21 cellular contexts compared by ENCODE assay signal in genomic region chr18:62498616-62499262, GRCh38. TPM values are rescaled to one million over a fixed set of nuclear protein-coding genes. Genes with fewer than 3 reads are reported as not detected.
DNase-seq lines count a peak whose midpoint lies in the region; ATAC-seq, FAIRE-seq and TF ChIP-seq lines count a peak whose summit lies in the region.
"Had no signal": no experiment of that assay in that cellular context is flagged by ENCODE, and none has a peak within 500 bp of the region (broad histone marks: within the 10 kb centered on the region; RNA-seq: fewer than 3 reads in every experiment).

No MANE protein-coding gene starts in this region.

- H4K20me1 ChIP-seq in K562 (replicated peaks; ENCODE audit: control insufficient read depth, insufficient read depth, low read length), result no peaks in the 10 kb centered on the region

- POLR2A ChIA-PET in K562 (lab: Yijun Ruan, JAX), result interaction anchor here (1.2 kb wide), 1 partner anchor 48 kb away, joined by 4 read pairs; no protein-coding TSS in a partner anchor

- H3K9ac ChIP-seq in K562 (ENCODE audit: insufficient read depth in 1 of 2, low read depth in 2 of 2, low read length in 2 of 2) (peak overlapping the region in 1 of 2 experiments; percentile 78; a peak in 2 of 4 replicates), subcutaneous abdominal adipose tissue (ENCODE audit: low read length in 5 of 5) (no peak overlapping the region), endodermal cell (ENCODE audit: extremely low read depth, low read length, poor library complexity, severe bottlenecking) (no peak overlapping the region)

- no peak for TF ChIP-seq EP300 in K562 (IDR thresholded peaks at IDR 0.05; ENCODE audit: low read length)

- no peak for TF ChIP-seq POLR2A in K562 (conservative IDR thresholded peaks at IDR 0.05)

- CTCF ChIA-PET in K562 (lab: Yijun Ruan, JAX; ENCODE audit: low intra/inter-chr PET ratio), result no interaction called here

- H3K27ac ChIP-seq in K562 (ENCODE audit: extremely low read depth, low read depth, low read length), result no peak overlapping the region
- peak overlapping the region; percentile 46 for H3K27ac ChIP-seq in subcutaneous abdominal adipose tissue (ENCODE audit: low read depth, low read length)
- H3K27ac ChIP-seq in endodermal cell (ENCODE audit: low read depth, low read length), result no peak overlapping the region
- H3K27ac ChIP-seq: SJSA1 had no signal

- in situ Hi-C loops in K562 (cut with MboI), result no loop called here

- no peaks in the 10 kb centered on the region for H3K9me3 ChIP-seq in K562 (replicated peaks; ENCODE audit: control insufficient read depth, insufficient read depth, low read depth, low read length)
- no peaks in the 10 kb centered on the region for H3K9me3 ChIP-seq in subcutaneous abdominal adipose tissue (ENCODE audit: control insufficient read depth in 5 of 5, low read length in 5 of 5)
- no peaks in the 10 kb centered on the region for H3K9me3 ChIP-seq in endodermal cell (ENCODE audit: control insufficient read depth, low read length)
- H3K9me3 ChIP-seq: SJSA1 had no signal

- H2AFZ ChIP-seq in K562 (ENCODE audit: low read depth, low read length), result 0 out of 2 replicates have a peak overlapping the region, but pooled peaks have one; percentile 44

- H3K9me1 ChIP-seq in K562 (ENCODE audit: control insufficient read depth, insufficient read depth, low read length), result no peaks in the 10 kb centered on the region

- TF ChIP-seq CTCF in K562 (IDR thresholded peaks at IDR 0.05 in 2 of 3, conservative IDR thresholded peaks at IDR 0.05 in 1 of 3; ENCODE audit: insufficient read depth in 2 of 3, low read depth in 1 of 3, low read length in 3 of 3), result no peak
- TF ChIP-seq CTCF in neural crest cell (conservative IDR thresholded peaks at IDR 0.05), result no peak
- no peak for TF ChIP-seq CTCF in endodermal cell (conservative IDR thresholded peaks at IDR 0.05)

- H3K27me3 ChIP-seq in K562 (ENCODE audit: control insufficient read depth in 2 of 2, insufficient read depth in 2 of 2, low read length in 2 of 2), result no peaks in the 10 kb centered on the region
- H3K27me3 ChIP-seq in subcutaneous abdominal adipose tissue (ENCODE audit: control insufficient read depth in 5 of 5, insufficient read depth in 4 of 5, low read length in 5 of 5), result no peaks in the 10 kb centered on the region
- H3K27me3 ChIP-seq in endodermal cell (ENCODE audit: control insufficient read depth, insufficient read depth, low read length, poor library complexity, severe bottlenecking), result peaks cover 40% of the 10 kb centered on the region

- peak; percentile 43 for DNase-seq in activated CD4-positive, alpha-beta T cell treated with anti-CD3 and anti-CD28 coated beads, Interleukin-2, amount 10 ng/mL, durations not matched to agents 24 days and 14 days
- no peak for DNase-seq in activated CD4-positive, alpha-beta T cell treated with anti-CD3 and anti-CD28 coated beads for 48 hours
- no peak for DNase-seq in K562 (ENCODE audit: extremely low read depth in 1 of 4, low spot score in 3 of 4)
- DNase-seq in neural crest cell (ENCODE audit: low read depth, low spot score), result no peak
- DNase-seq in medulla oblongata (ENCODE audit: extremely low spot score), result no peak
- DNase-seq in endodermal cell, result no peak
- DNase-seq: C1 segment of cervical spinal cord, DMS79 treated with DMSO at 0.1 percent for 48 hours, HFFc6, IMR-90, Karpas-422, NCI-H1092, NCI-H1436 treated with DMSO at 0.1 percent for 48 hours, NCI-H2029, NCI-H345, NCI-H524 treated with DMSO at 0.1 percent for 48 hours had no signal

- WGBS in K562 (ENCODE audit: insufficient coverage, low coverage, missing lambda C conversion rate), result 54% methylated on average over 3 of the region's 7 CpGs
- WGBS in endodermal cell (ENCODE audit: insufficient coverage in 1 of 2, insufficient read length in 1 of 2), 2 experiments, result 91 to 93% methylated on average over 2 to 7 of the region's 7 CpGs

- H3K27ac Mint-ChIP-seq in activated CD4-positive, alpha-beta T cell treated with anti-CD3 and anti-CD28 coated beads, Interleukin-2, amount 10 ng/mL, durations not matched to agents 24 days and 14 days, result no peak overlapping the region
- H3K27ac Mint-ChIP-seq in neural crest cell (ENCODE audit: unreplicated experiment) (peak overlapping the region; percentile 87), endodermal cell (no peak overlapping the region)
- H3K27ac Mint-ChIP-seq: HFFc6 had no signal

- FAIRE-seq in K562 (lab: Jason Lieb, UNC), result no peak
- FAIRE-seq: A204.1, H54 had no signal

- peaks cover 16% of the 10 kb centered on the region for H3K9me3 Mint-ChIP-seq in activated CD4-positive, alpha-beta T cell treated with anti-CD3 and anti-CD28 coated beads, Interleukin-2, amount 10 ng/mL, durations not matched to agents 24 days and 14 days
- H3K9me3 Mint-ChIP-seq in neural crest cell (peaks cover 8% of the 10 kb centered on the region), endodermal cell (no peaks in the 10 kb centered on the region)
- H3K9me3 Mint-ChIP-seq: HFFc6 had no signal

- no peaks in the 10 kb centered on the region for H3K79me2 ChIP-seq in K562 (ENCODE audit: control insufficient read depth, insufficient read depth, low read length)

- no TSS peak for BruUV-seq in K562 (replicated peaks; lab: Mats Ljungman, UMichigan)

- H3K4me3 Mint-ChIP-seq in activated CD4-positive, alpha-beta T cell treated with anti-CD3 and anti-CD28 coated beads, Interleukin-2, amount 10 ng/mL, durations not matched to agents 24 days and 14 days, result no peak overlapping the region
- peak overlapping the region; percentile 11 for H3K4me3 Mint-ChIP-seq in neural crest cell
- no peak overlapping the region for H3K4me3 Mint-ChIP-seq in endodermal cell
- H3K4me3 Mint-ChIP-seq: HFFc6 had no signal

- intact Hi-C loops in activated CD4-positive, alpha-beta T cell treated with anti-CD3 and anti-CD28 coated beads, Interleukin-2, amount 10 ng/mL, durations not matched to agents 24 days and 14 days (cut with micrococcal nuclease), result no loop called here
- intact Hi-C loops in K562 (cut with micrococcal nuclease), result no loop called here

- peaks cover 0 to 7% of the 10 kb centered on the region in 2 experiments; a peak in 2 of 5 replicates for H3K4me1 ChIP-seq in K562 (replicated peaks in 1 of 2; ENCODE audit: control insufficient read depth in 2 of 2, insufficient read depth in 2 of 2, low read length in 2 of 2)
- H3K4me1 ChIP-seq in subcutaneous abdominal adipose tissue (ENCODE audit: control insufficient read depth in 5 of 5, insufficient read depth in 5 of 5, low read length in 5 of 5), result peaks cover 0 to 7% (median 0%) of the 10 kb centered on the region in 5 donors
- H3K4me1 ChIP-seq in endodermal cell (ENCODE audit: control insufficient read depth, insufficient read depth, low read length), result no peaks in the 10 kb centered on the region
- H3K4me1 ChIP-seq: SJSA1 had no signal

- H3K4me3 ChIP-seq in K562 (no peak overlapping the region), subcutaneous abdominal adipose tissue (ENCODE audit: low read depth in 1 of 5, low read length in 5 of 5) (peak overlapping the region in 1 of 5 donors; percentile 11), endodermal cell (ENCODE audit: low read length) (no peak overlapping the region)
- H3K4me3 ChIP-seq: SJSA1 had no signal

- no peak overlapping the region for H3K4me2 ChIP-seq in K562 (ENCODE audit: insufficient read depth, low read length)

- ATAC-seq in K562 (no peak), HG03196 (IDR thresholded peaks at IDR 0.05; ENCODE audit: unreplicated experiment) (no peak)

- peaks cover 17% of the 10 kb centered on the region for H3K36me3 Mint-ChIP-seq in activated CD4-positive, alpha-beta T cell treated with anti-CD3 and anti-CD28 coated beads, Interleukin-2, amount 10 ng/mL, durations not matched to agents 24 days and 14 days (ENCODE audit: low read depth)
- H3K36me3 Mint-ChIP-seq in neural crest cell (ENCODE audit: low read depth) (peaks cover 6% of the 10 kb centered on the region), endodermal cell (ENCODE audit: low read depth) (no peaks in the 10 kb centered on the region)

- no peaks in the 10 kb centered on the region for H3K36me3 ChIP-seq in K562 (ENCODE audit: control insufficient read depth, insufficient read depth, low read length)
- peaks cover 0 to 3% (median 0%) of the 10 kb centered on the region in 5 donors for H3K36me3 ChIP-seq in subcutaneous abdominal adipose tissue (ENCODE audit: control insufficient read depth in 5 of 5, insufficient read depth in 5 of 5, low read length in 5 of 5)
- no peaks in the 10 kb centered on the region for H3K36me3 ChIP-seq in endodermal cell (ENCODE audit: control insufficient read depth, insufficient read depth, low read length)
- H3K36me3 ChIP-seq: SJSA1 had no signal

- peaks cover 12% of the 10 kb centered on the region for H3K27me3 Mint-ChIP-seq in activated CD4-positive, alpha-beta T cell treated with anti-CD3 and anti-CD28 coated beads, Interleukin-2, amount 10 ng/mL, durations not matched to agents 24 days and 14 days
- no peaks in the 10 kb centered on the region for H3K27me3 Mint-ChIP-seq in neural crest cell (ENCODE audit: low read depth)
- peaks cover 24% of the 10 kb centered on the region for H3K27me3 Mint-ChIP-seq in endodermal cell (ENCODE audit: insufficient read depth)

- no peak for TF ChIP-seq RAD21 in K562 (CRISPR knock-in tag; conservative IDR thresholded peaks at IDR 0.05 in 1 of 2, IDR thresholded peaks at IDR 0.05 in 1 of 2)

- peaks cover 2% of the 10 kb centered on the region for H3K4me1 Mint-ChIP-seq in activated CD4-positive, alpha-beta T cell treated with anti-CD3 and anti-CD28 coated beads, Interleukin-2, amount 10 ng/mL, durations not matched to agents 24 days and 14 days
- peaks cover 19% of the 10 kb centered on the region for H3K4me1 Mint-ChIP-seq in neural crest cell
- H3K4me1 Mint-ChIP-seq in endodermal cell, result peaks cover 21% of the 10 kb centered on the region

RNA-seq across cellular contexts. Expression of gene ZCCHC2, which starts 24.1 kb away (rescaled TPM):
- 47.0 and 52.8 TPM in 2 replicates for total RNA-seq in activated CD4-positive, alpha-beta T cell treated with anti-CD3 and anti-CD28 coated beads, Interleukin-2, amount 10 ng/mL, durations not matched to agents 24 days and 14 days
- 12.9 and 18.0 TPM in 2 replicates for total RNA-seq in K562 (2011; cell fraction: chromatin; rRNA removed; ENCODE audit: low replicate concordance)
- total RNA-seq in K562 (2011; cell fraction: nucleolus; rRNA removed), result 12.3 and 12.5 TPM in 2 replicates
- total RNA-seq in K562 (2011; cell fraction: nucleoplasm; rRNA removed), result 12.9 and 13.4 TPM in 2 replicates
- total RNA-seq in K562 (2014; rRNA removed) (6.0 and 6.5 TPM in 2 replicates), K562 (2014; rRNA removed; fragmentation: Illumina TruSeq; extraction: Trizol) (4.9 and 5.7 TPM in 2 replicates), K562 (2015; rRNA removed; fragmentation: Illumina TruSeq; extraction: Trizol) (6.3 and 6.9 TPM in 2 replicates), K562 (2021) (8.5 and 9.2 TPM in 2 replicates), neural crest cell (14.3 and 14.7 TPM in 2 replicates), endodermal cell (10 to 100 TPM; 14.4 to 16.9 TPM)
- polyA plus RNA-seq in K562 (2011; rRNA removed) (7.7 and 8.4 TPM in 2 replicates), K562 (2014; fragmentation: Illumina TruSeq; extraction: Trizol) (5.3 and 7.1 TPM in 2 replicates), K562 (2014; fragmentation: Nextera tagmentation; extraction: Ambion mirVana) (1 to 10 TPM; 1.0 to 1.9 TPM), K562 (2014; rRNA removed) (3.7 and 7.2 TPM in 2 replicates)
- 6.8 and 9.9 TPM in 2 replicates for polyA plus RNA-seq in K562 (2011; cell fraction: cytosol; rRNA removed)
- 11.9 and 15.4 TPM in 2 replicates for polyA plus RNA-seq in K562 (2011; cell fraction: nucleus; rRNA removed)
- 3.8 and 5.1 TPM in 2 replicates for polyA plus RNA-seq in K562 (2012)
- 16.3 and 18.6 TPM in 2 replicates for polyA minus RNA-seq in K562 (2011; rRNA and poly(A)+ RNA removed)
- polyA minus RNA-seq in K562 (2011; cell fraction: cytosol; rRNA and poly(A)+ RNA removed), result 6.6 and 10.0 TPM in 2 replicates
- polyA minus RNA-seq in K562 (2011; cell fraction: nucleus; rRNA and poly(A)+ RNA removed), result 11.2 and 20.2 TPM in 2 replicates
- polyA plus RNA-seq in endodermal cell (2013, experiment 1 of 2), result 7.8 TPM
- 7.8 TPM for polyA plus RNA-seq in endodermal cell (2013, experiment 2 of 2)
